Comparison of ENCODE assay signal across 8 cellular contexts in genomic region chr1:153958111-153958960, GRCh38. TPM values are rescaled to one million over a fixed set of nuclear protein-coding genes. Genes with fewer than 3 reads are reported as not detected.
A peak's percentile ranks its signal among the peaks of the same experiment; 100 is the strongest.
DNase-seq lines count a peak whose midpoint lies in the region; ATAC-seq and TF ChIP-seq lines count a peak whose summit lies in the region.

CRTC2 (minus strand) TSS chr1:153958612; CDS start chr1:153958497, 115 bp downstream.

- peak in 1 of 2 experiments; percentile 23 for TF ChIP-seq CTCF in Caco-2 (IDR thresholded peaks at IDR 0.05; ENCODE audit: insufficient read depth in 1 of 2, low read depth in 1 of 2, low read length in 1 of 2, severe bottlenecking in 1 of 2, unreplicated experiment in 1 of 2)

- no peaks in the 10 kb centered on the region for H3K9me3 Mint-ChIP-seq in Caco-2 (ENCODE audit: unreplicated experiment)
- no peaks in the 10 kb centered on the region for H3K9me3 Mint-ChIP-seq in activated CD8-positive, alpha-beta memory T cell treated with anti-CD3 and anti-CD28 coated beads, Interleukin-2, amount 10 ng/mL, durations not matched to agents 7 days and 5 days (ENCODE audit: low read depth)

- no peak within 1 kb of the TSS for H2AK5ac ChIP-seq in mesenchymal stem cell (ENCODE audit: low read length, severe bottlenecking)

- no peaks in the 10 kb centered on the region for H3K9me3 ChIP-seq in Caco-2
- H3K9me3 ChIP-seq in HUES48 (ENCODE audit: control insufficient read depth, insufficient read depth, low read length), result no peaks in the 10 kb centered on the region
- H3K9me3 ChIP-seq in NT2/D1 (ENCODE audit: insufficient read depth, low read length), result no peaks in the 10 kb centered on the region
- H3K9me3 ChIP-seq in endocrine pancreas (ENCODE audit: control insufficient read depth, low read length), result no peaks in the 10 kb centered on the region
- H3K9me3 ChIP-seq in mesenchymal stem cell (ENCODE audit: control insufficient read depth, low read length), result no peaks in the 10 kb centered on the region

- peak within 1 kb of the TSS; percentile 4 to 23 for H2BK12ac ChIP-seq in mesenchymal stem cell (ENCODE audit: low read length in 2 of 2)

- H3K14ac ChIP-seq in mesenchymal stem cell (ENCODE audit: low read length in 2 of 2), result peak within 1 kb of the TSS in 1 of 2 experiments; percentile 97

- peaks cover 25% of the 10 kb centered on the region for H3K4me1 ChIP-seq in Caco-2
- peaks cover 28% of the 10 kb centered on the region for H3K4me1 ChIP-seq in HUES48 (ENCODE audit: control insufficient read depth, insufficient read depth, low read length)
- peaks cover 27% of the 10 kb centered on the region for H3K4me1 ChIP-seq in NT2/D1 (ENCODE audit: insufficient read depth, insufficient read length)
- no peaks in the 10 kb centered on the region for H3K4me1 ChIP-seq in endocrine pancreas (ENCODE audit: control insufficient read depth, insufficient read depth, low read length)
- H3K4me1 ChIP-seq in mesenchymal stem cell (ENCODE audit: control insufficient read depth, insufficient read depth, low read depth, low read length), result peaks cover 22% of the 10 kb centered on the region

- H3K79me1 ChIP-seq in mesenchymal stem cell (replicated peaks; ENCODE audit: low read length, poor library complexity, severe bottlenecking), result peaks cover 19% of the 10 kb centered on the region

- H2AFZ ChIP-seq in mesenchymal stem cell (ENCODE audit: low read depth, low read length), result peak within 1 kb of the TSS; percentile 67

- no TSS peak for BruUV-seq in Caco-2 (replicated peaks; lab: Mats Ljungman, UMichigan)

- POLR2A ChIA-PET in Caco-2 (lab: Charles Lee), result interaction anchor here (0.6 to 2.5 kb wide), 6 partner anchors 9 to 175 kb away, joined by 4 to 22 read pairs (median 6); partner anchors contain the start of genes CREB3L4, GATAD2B and JTB

- H3K27me3 ChIP-seq in Caco-2 (replicated peaks; ENCODE audit: control insufficient read depth, insufficient read depth, low read length), result no peaks in the 10 kb centered on the region
- no peaks in the 10 kb centered on the region for H3K27me3 ChIP-seq in HUES48 (ENCODE audit: control insufficient read depth, insufficient read depth, low read length)
- no peaks in the 10 kb centered on the region for H3K27me3 ChIP-seq in NT2/D1 (ENCODE audit: insufficient read depth, insufficient read length)
- no peaks in the 10 kb centered on the region for H3K27me3 ChIP-seq in endocrine pancreas (ENCODE audit: control insufficient read depth, insufficient read depth, low read length)
- no peaks in the 10 kb centered on the region for H3K27me3 ChIP-seq in mesenchymal stem cell (ENCODE audit: control insufficient read depth in 1 of 2, insufficient read depth in 1 of 2, low read length in 2 of 2)

- peaks cover 62% of the 10 kb centered on the region for H3K36me3 Mint-ChIP-seq in Caco-2 (ENCODE audit: insufficient read depth, unreplicated experiment)
- H3K36me3 Mint-ChIP-seq in activated CD8-positive, alpha-beta memory T cell treated with anti-CD3 and anti-CD28 coated beads, Interleukin-2, amount 10 ng/mL, durations not matched to agents 7 days and 5 days, result peaks cover 26% of the 10 kb centered on the region

- peak within 1 kb of the TSS; percentile 78 for H3K27ac Mint-ChIP-seq in Caco-2 (ENCODE audit: unreplicated experiment)
- H3K27ac Mint-ChIP-seq in activated CD8-positive, alpha-beta memory T cell treated with anti-CD3 and anti-CD28 coated beads, Interleukin-2, amount 10 ng/mL, durations not matched to agents 7 days and 5 days, result peak within 1 kb of the TSS; percentile 98

- peak within 1 kb of the TSS; percentile 88 for H3K4me3 Mint-ChIP-seq in Caco-2 (ENCODE audit: unreplicated experiment)
- peak within 1 kb of the TSS; percentile 97 for H3K4me3 Mint-ChIP-seq in activated CD8-positive, alpha-beta memory T cell treated with anti-CD3 and anti-CD28 coated beads, Interleukin-2, amount 10 ng/mL, durations not matched to agents 7 days and 5 days

- peak; percentile 75 for ATAC-seq in GM21390 (IDR thresholded peaks at IDR 0.05; ENCODE audit: unreplicated experiment)
- ATAC-seq in activated CD8-positive, alpha-beta memory T cell treated with anti-CD3 and anti-CD28 coated beads, Interleukin-2, amount 10 ng/mL, durations not matched to agents 7 days and 5 days, result peak; percentile 87

- H3K9ac ChIP-seq in HUES48 (ENCODE audit: low read depth, low read length) (peak within 1 kb of the TSS; percentile 74), NT2/D1 (ENCODE audit: insufficient read length, low read depth) (peak within 1 kb of the TSS; percentile 98), endocrine pancreas (ENCODE audit: control insufficient read depth, insufficient read depth, low read length) (peak within 1 kb of the TSS; percentile 94), mesenchymal stem cell (ENCODE audit: low read length) (peak within 1 kb of the TSS; percentile 96)

- CTCF ChIA-PET in Caco-2 (lab: Charles Lee), result interaction anchor here (0.5 to 1.8 kb wide), 5 partner anchors 9 to 135 kb away, joined by 3 to 8 read pairs (median 6); partner anchors contain the start of genes DENND4B and JTB
- CTCF ChIA-PET in activated CD8-positive, alpha-beta memory T cell treated with anti-CD3 and anti-CD28 coated beads, Interleukin-2, amount 10 ng/mL, durations not matched to agents 7 days and 5 days (lab: Charles Lee), result interaction anchor here (0.7 to 5.0 kb wide), 10 partner anchors 9 to 175 kb away, joined by 3 to 46 read pairs (median 5); partner anchors contain the start of genes CREB3L4, DENND4B, JTB and RAB13

- H3K27me3 Mint-ChIP-seq in Caco-2 (ENCODE audit: insufficient read depth, unreplicated experiment), result no peaks in the 10 kb centered on the region
- H3K27me3 Mint-ChIP-seq in activated CD8-positive, alpha-beta memory T cell treated with anti-CD3 and anti-CD28 coated beads, Interleukin-2, amount 10 ng/mL, durations not matched to agents 7 days and 5 days, result no peaks in the 10 kb centered on the region

- peak within 1 kb of the TSS; percentile 62 to 98 for H3K18ac ChIP-seq in mesenchymal stem cell (ENCODE audit: low read depth in 1 of 2, low read length in 2 of 2)

- peak within 1 kb of the TSS; percentile 89 for H3K27ac ChIP-seq in HUES48 (ENCODE audit: low read depth, low read length)
- peak within 1 kb of the TSS; percentile 89 for H3K27ac ChIP-seq in mesenchymal stem cell (ENCODE audit: low read length, poor library complexity, severe bottlenecking)

- H3K23ac ChIP-seq in mesenchymal stem cell (ENCODE audit: low read length in 2 of 2), result peak within 1 kb of the TSS in 1 of 2 experiments; percentile 60

- DNase-seq in Caco-2 (peak; percentile 98), NT2/D1 (ENCODE audit: low read depth, low spot score) (peak; percentile 100), mesenchymal stem cell (peak; percentile 99)
- peak; percentile 100 for DNase-seq in activated CD8-positive, alpha-beta memory T cell treated with anti-CD3 and anti-CD28 coated beads, Interleukin-2, amount 10 ng/mL, durations not matched to agents 7 days and 5 days
- peak; percentile 92 for DNase-seq in stimulated activated CD8-positive, alpha-beta memory T cell treated with anti-CD3 and anti-CD28 coated beads, Interleukin-12 subunit alpha, Interleukin-12 subunit beta, amount 100 ng/mL, for 4 hours (ENCODE audit: low read depth)

- peak within 1 kb of the TSS; percentile 82 for H3K4me2 ChIP-seq in mesenchymal stem cell (ENCODE audit: low read length, poor library complexity, severe bottlenecking)

- peak within 1 kb of the TSS; percentile 98 for H3K4me3 ChIP-seq in Caco-2 (ENCODE audit: low read depth, low read length)
- peak within 1 kb of the TSS; percentile 90 for H3K4me3 ChIP-seq in HUES48 (ENCODE audit: low read depth, low read length)
- peak within 1 kb of the TSS; percentile 99 for H3K4me3 ChIP-seq in NT2/D1 (ENCODE audit: insufficient read length, low read depth)
- H3K4me3 ChIP-seq in endocrine pancreas (ENCODE audit: control insufficient read depth, insufficient read depth, low read length), result peak within 1 kb of the TSS; percentile 83
- H3K4me3 ChIP-seq in mesenchymal stem cell (ENCODE audit: insufficient read depth in 1 of 2, low read depth in 1 of 2, low read length in 2 of 2), result peak within 1 kb of the TSS; percentile 88 to 94

- H3K4ac ChIP-seq in mesenchymal stem cell (ENCODE audit: low read depth in 1 of 2, low read length in 2 of 2), result peak within 1 kb of the TSS in 1 of 2 experiments; percentile 92

- intact Hi-C loops in Caco-2 (cut with micrococcal nuclease; ENCODE audit: unreplicated experiment), result no loop called here

- H4K8ac ChIP-seq in mesenchymal stem cell (ENCODE audit: low read length), result peak within 1 kb of the TSS; percentile 74

- peaks cover 33% of the 10 kb centered on the region for H3K4me1 Mint-ChIP-seq in Caco-2 (ENCODE audit: low read depth, unreplicated experiment)
- H3K4me1 Mint-ChIP-seq in activated CD8-positive, alpha-beta memory T cell treated with anti-CD3 and anti-CD28 coated beads, Interleukin-2, amount 10 ng/mL, durations not matched to agents 7 days and 5 days, result peaks cover 57% of the 10 kb centered on the region

- H2BK120ac ChIP-seq in mesenchymal stem cell (ENCODE audit: low read depth, low read length), result no peak within 1 kb of the TSS

- 1% methylated on average over 71 of the region's 75 CpGs for WGBS in mesenchymal stem cell

- H2BK15ac ChIP-seq in mesenchymal stem cell (ENCODE audit: low read depth, poor library complexity, severe bottlenecking), result peak within 1 kb of the TSS; percentile 68

- peak within 1 kb of the TSS; percentile 81 for H4K91ac ChIP-seq in mesenchymal stem cell (ENCODE audit: low read length)

- H3K36me3 ChIP-seq in Caco-2 (ENCODE audit: control insufficient read depth, insufficient read depth, low read length) (peaks cover 4% of the 10 kb centered on the region), HUES48 (ENCODE audit: control insufficient read depth, insufficient read depth, low read length) (peaks cover 43% of the 10 kb centered on the region), NT2/D1 (ENCODE audit: insufficient read depth, insufficient read length, low read length) (peaks cover 56% of the 10 kb centered on the region), endocrine pancreas (ENCODE audit: control insufficient read depth, insufficient read depth, low read length) (no peaks in the 10 kb centered on the region), mesenchymal stem cell (ENCODE audit: control insufficient read depth in 1 of 2, insufficient read depth in 2 of 2, low read depth in 1 of 2, low read length in 2 of 2) (peaks cover 30 to 39% of the 10 kb centered on the region in 2 experiments)

- H2BK5ac ChIP-seq in mesenchymal stem cell (ENCODE audit: low read depth, low read length, poor library complexity, severe bottlenecking), result peak within 1 kb of the TSS; percentile 49

RNA-seq across cellular contexts. Expression of gene CRTC2, which starts in this region (rescaled TPM):
- total RNA-seq in Caco-2 (2022), result 24.4 and 30.8 TPM in 2 replicates
- total RNA-seq in activated CD8-positive, alpha-beta memory T cell treated with anti-CD3 and anti-CD28 coated beads, Interleukin-2, amount 10 ng/mL, durations not matched to agents 7 days and 5 days, result 10 to 100 TPM; 86.3 to 98.5 TPM
- 30.3 TPM for polyA plus RNA-seq in mesenchymal stem cell (2013, experiment 1 of 2)
- polyA plus RNA-seq in mesenchymal stem cell (2013, experiment 2 of 2), result 27.0 TPM

Comparison
In these comparisons a context has a peak if more than half of its experiments do, and no peak if none do; other contexts are left out.
1. Peak in every context shown above with its lines: DNase-seq, ATAC-seq, H3K4me3 ChIP-seq and H3K27ac ChIP-seq.